13 cellular contexts compared by ENCODE assay signal in the genomic region with DNA sequence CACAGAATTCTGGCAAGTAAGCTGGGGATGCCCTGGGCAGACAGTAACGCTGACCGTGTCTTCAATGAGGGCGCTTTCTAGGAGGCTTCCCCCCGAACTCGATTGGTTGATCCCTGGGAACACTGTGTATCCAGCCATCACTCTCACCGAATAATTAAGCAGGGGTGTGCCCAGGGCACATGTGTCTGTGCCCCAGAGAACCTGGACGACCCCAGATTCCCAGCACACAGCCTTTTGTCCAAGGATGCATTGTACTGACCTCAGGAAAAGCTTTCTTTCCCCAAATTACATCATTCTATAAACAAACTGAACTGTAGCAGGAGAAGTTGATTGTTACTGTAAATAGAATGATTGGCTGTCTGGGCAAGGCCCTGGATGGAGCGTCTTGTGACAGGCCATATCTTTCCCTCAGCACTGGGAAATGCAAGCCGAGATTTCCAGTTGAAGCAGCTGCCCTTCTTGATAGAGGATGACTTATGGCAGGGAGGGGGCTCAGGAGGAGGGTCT. TPM values are rescaled to one million over a fixed set of nuclear protein-coding genes. Genes with fewer than 3 reads are reported as not detected.
A peak's percentile ranks its signal among the peaks of the same experiment; 100 is the strongest.
DNase-seq lines count a peak whose midpoint lies in the region; ATAC-seq and TF ChIP-seq lines count a peak whose summit lies in the region.
"Had no signal": no experiment of that assay in that cellular context is flagged by ENCODE, and none has a peak within 500 bp of the region (broad histone marks: within the 10 kb centered on the region; RNA-seq: fewer than 3 reads in every experiment).

No MANE protein-coding gene starts in this region.

- TF ChIP-seq POLR2A in sigmoid colon (IDR thresholded peaks at IDR 0.05) = no peak

- no peak for DNase-seq in GM23338 (ENCODE audit: low spot score)
- DNase-seq in choroid plexus epithelial cell (ENCODE audit: low read depth) = peak; percentile 51
- DNase-seq in hepatic stellate cell (ENCODE audit: low spot score) = peak; percentile 55
- peak; percentile 59 for DNase-seq in sigmoid colon
- no peak for DNase-seq in NCI-H187 (lab: John Stamatoyannopoulos, UW)
- DNase-seq in anterior cingulate cortex (lab: John Stamatoyannopoulos, UW) = no peak
- DNase-seq in HUDEP-2 (lab: John Stamatoyannopoulos, UW; ENCODE audit: unreplicated experiment in 76 of 76) = no peak
- no peak for DNase-seq in activated gamma-delta T cell treated with Interleukin-2 at 50 U/mL for 16 hours
- DNase-seq: activated T-cell treated with anti-CD3 and anti-CD28 coated beads for 4 hours; effector memory CD4-positive, alpha-beta T cell; islet precursor cell had no signal

- H3K27ac Mint-ChIP-seq in GM23338 = no peak overlapping the region

- TF ChIP-seq EP300 in sigmoid colon (IDR thresholded peaks at IDR 0.05) = peak in 1 of 4 donors; percentile 49

- TF ChIP-seq CTCF in GM23338 (conservative IDR thresholded peaks at IDR 0.05; ENCODE audit: low read depth in 2 of 2) = no peak
- no peak for TF ChIP-seq CTCF in choroid plexus epithelial cell (conservative IDR thresholded peaks at IDR 0.05; ENCODE audit: low read depth, low read length)
- TF ChIP-seq CTCF in sigmoid colon (IDR thresholded peaks at IDR 0.05) = no peak

- H4K20me1 ChIP-seq in GM23338 (replicated peaks; ENCODE audit: insufficient read depth) = no peaks in the 10 kb centered on the region; the same call in 1 of the 2 replicates

- no peaks in the 10 kb centered on the region for H3K36me3 ChIP-seq in GM23338 (ENCODE audit: insufficient read depth)
- peaks cover 0 to 48% (median 10%) of the 10 kb centered on the region in 4 donors for H3K36me3 ChIP-seq in sigmoid colon

- H3K27me3 ChIP-seq in GM23338 (ENCODE audit: insufficient read depth) = no peaks in the 10 kb centered on the region
- H3K27me3 ChIP-seq in sigmoid colon = no peaks in the 10 kb centered on the region

- no peaks in the 10 kb centered on the region for H3F3A ChIP-seq in GM23338 (replicated peaks; ENCODE audit: low read depth)

- H3K4me3 ChIP-seq in GM23338 (no peak overlapping the region), choroid plexus epithelial cell (ENCODE audit: low read depth, low read length) (no peak overlapping the region), sigmoid colon (no peak overlapping the region)
- H3K4me3 ChIP-seq: smooth muscle cell had no signal

- H3K79me2 ChIP-seq in GM23338 (replicated peaks; ENCODE audit: insufficient read depth) = no peaks in the 10 kb centered on the region

- WGBS in sigmoid colon, 2 donors = 80 to 84% methylated on average over 9 of the region's 9 CpGs

- H3K9me2 ChIP-seq in GM23338 (ENCODE audit: insufficient read depth) = no peaks in the 10 kb centered on the region

- peaks cover 59% of the 10 kb centered on the region for H3K4me1 Mint-ChIP-seq in GM23338

- no peak for ATAC-seq in GM23338

- peaks cover 12% of the 10 kb centered on the region for H3K36me3 Mint-ChIP-seq in GM23338 (ENCODE audit: low read depth)

- no peaks in the 10 kb centered on the region for H3K9me3 Mint-ChIP-seq in GM23338
- H3K9me3 Mint-ChIP-seq: nephron had no signal

- H3K4me1 ChIP-seq in GM23338 (ENCODE audit: insufficient read depth) (peaks cover 43% of the 10 kb centered on the region), sigmoid colon (peaks cover 0 to 51% (median 28%) of the 10 kb centered on the region in 4 donors)

- H3K9me3 ChIP-seq in sigmoid colon = no peaks in the 10 kb centered on the region

- H2AFZ ChIP-seq in GM23338 = no peak overlapping the region

- peaks cover 20% of the 10 kb centered on the region for H3K27me3 Mint-ChIP-seq in GM23338 (ENCODE audit: insufficient read depth, low read depth, poor library complexity)

- no peak overlapping the region; the same call in 2 of the 3 replicates for H3K4me3 Mint-ChIP-seq in GM23338
- H3K4me3 Mint-ChIP-seq: nephron had no signal

- 0 out of 2 replicates have a peak overlapping the region, but pooled peaks have one; percentile 24 for H3K4me2 ChIP-seq in GM23338
- H3K4me2 ChIP-seq: smooth muscle cell had no signal

- H3K27ac ChIP-seq in GM23338 (ENCODE audit: low read depth) = no peak overlapping the region
- H3K27ac ChIP-seq in sigmoid colon = peak overlapping the region; percentile 14 to 91 (median 55)

- intact Hi-C loops in sigmoid colon (cut with DNase I) = no loop called here

TF ChIP-seq in GM23338, 12 proteins besides CTCF, POLR2A, EP300 and RAD21:
- TF ChIP-seq NANOG (IDR thresholded peaks at IDR 0.05; ENCODE audit: borderline replicate concordance) (no peak), CREB1 (CRISPR knock-in tag; IDR thresholded peaks at IDR 0.05; ENCODE audit: low read depth) (no peak)

RNA-seq across cellular contexts. Expression of a gene that starts 6.6 kb away (rescaled TPM):
- total RNA-seq in GM23338 (2014; rRNA removed; shearing (Covaris generic)) = 0.12 and 1.3 TPM in 2 replicates
- polyA plus RNA-seq in GM23338 (2016; fragmentation: Nextera tagmentation; extraction: Ambion mirVana) = 0.37 TPM in 2 replicates
- 100 to 1,000 TPM in 1 of 4 donors, 10 to 100 TPM in 3; 47.8 to 294 (median 54.7) TPM for total RNA-seq in sigmoid colon
- polyA plus RNA-seq in sigmoid colon = 10 to 100 TPM; 16.0 to 58.3 (median 53.6) TPM

RNA-seq across cellular contexts. Expression of a gene that starts 15.5 kb away (rescaled TPM):
- total RNA-seq in GM23338 (2014; rRNA removed; shearing (Covaris generic)) = 38.7 and 40.5 TPM in 2 replicates
- 72.8 and 81.8 TPM in 2 replicates for polyA plus RNA-seq in GM23338 (2016; fragmentation: Nextera tagmentation; extraction: Ambion mirVana)
- 10 to 100 TPM; 18.3 to 29.9 (median 24.0) TPM for total RNA-seq in sigmoid colon
- 10 to 100 TPM; 12.9 to 16.8 (median 13.5) TPM for polyA plus RNA-seq in sigmoid colon

RNA-seq across cellular contexts. Expression of a gene that starts 25.6 kb away (rescaled TPM):
- 10.3 and 12.4 TPM in 2 replicates for total RNA-seq in GM23338 (2014; rRNA removed; shearing (Covaris generic))
- polyA plus RNA-seq in GM23338 (2016; fragmentation: Nextera tagmentation; extraction: Ambion mirVana) (13.6 and 17.8 TPM in 2 replicates), sigmoid colon (10 to 100 TPM in 2 of 3 donors, 1 to 10 TPM in 1; 7.8 to 23.2 (median 13.6) TPM)
- total RNA-seq in sigmoid colon = 10 to 100 TPM; 23.2 to 61.7 (median 45.2) TPM

Comparison
In these comparisons a context has a peak if more than half of its experiments do, and no peak if none do; other contexts are left out.
1. DNase-seq: peak in choroid plexus epithelial cell (single experiment), hepatic stellate cell (single experiment) and sigmoid colon (single experiment); none in GM23338 (single experiment), NCI-H187 (0 of 2), anterior cingulate cortex (0 of 58), HUDEP-2 (0 of 76) and activated gamma-delta T cell treated with Interleukin-2 at 50 U/mL for 16 hours (single experiment).
2. RNA of a gene that starts 6.6 kb away (total RNA-seq): 47.8 to 294 TPM in sigmoid colon; 0.12 to 1.3 TPM in GM23338; every median in the first group is over 10 times any median in the second.